ENCODE assay signal across 8 cellular contexts in the genomic region with DNA sequence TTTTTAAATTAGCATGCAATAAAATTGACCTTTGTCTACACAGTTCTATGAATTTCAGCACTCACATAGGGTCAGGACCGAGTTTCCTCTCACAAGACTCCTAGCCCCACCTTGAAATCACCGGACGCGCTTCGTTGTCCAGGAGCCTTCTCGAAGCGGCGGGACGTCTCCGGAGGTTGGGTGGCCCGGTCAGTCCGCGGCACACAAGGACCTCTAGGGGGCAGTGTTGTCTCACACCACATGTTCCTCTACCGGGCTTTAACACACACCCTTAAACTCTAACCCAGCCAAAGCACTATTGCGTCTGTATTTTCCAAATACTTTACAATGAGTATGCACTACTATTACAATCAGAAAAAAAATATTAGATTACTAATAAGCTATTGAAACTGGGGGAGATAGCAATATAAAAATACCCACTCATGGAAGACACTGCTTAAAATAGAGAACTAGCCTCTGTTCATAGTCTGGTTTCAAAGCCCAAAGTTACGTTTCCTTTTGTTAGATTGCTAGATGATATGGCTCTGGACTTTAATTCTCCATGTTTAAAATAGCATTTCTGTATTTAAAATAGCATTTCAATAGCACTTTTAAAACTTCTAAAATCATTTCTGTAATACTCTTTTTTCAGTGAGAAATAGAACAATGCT. TPM values are rescaled to one million over a fixed set of nuclear protein-coding genes. Genes with fewer than 3 reads are reported as not detected.
DNase-seq lines count a peak whose midpoint lies in the region; ATAC-seq and TF ChIP-seq lines count a peak whose summit lies in the region.
"Not testable (repeated sequence)": the region's sequence is repeated elsewhere in the genome, so short reads cannot be mapped to it uniquely, and the experiment has no call there.

No MANE protein-coding gene starts in this region.

- TF ChIP-seq CTCF in HFF-Myc (IDR thresholded peaks at IDR 0.05; ENCODE audit: low read depth, low read length, missing control alignments) (peak; percentile 4), ascending aorta (IDR thresholded peaks at IDR 0.05) (peak in 2 of 3 experiments; percentile 23 to 31), kidney epithelial cell (IDR thresholded peaks at IDR 0.05; ENCODE audit: insufficient read depth, low read length, poor library complexity, severe bottlenecking) (peak; percentile 13), type B pancreatic cell (conservative IDR thresholded peaks at IDR 0.05) (peak; percentile 53)

- H3K4me3 Mint-ChIP-seq in type B pancreatic cell: not testable (repeated sequence)

- DNase-seq in HFF-Myc (ENCODE audit: extremely low read depth, low read depth); kidney epithelial cell (ENCODE audit: low read depth); type B pancreatic cell (ENCODE audit: extremely low spot score, unreplicated experiment): not testable (repeated sequence)
- peak; percentile 18 to 47 for DNase-seq in activated CD4-positive, alpha-beta T cell treated with anti-CD3 and anti-CD28 coated beads, Interleukin-2, amount 50 U/mL, for 48 hours
- DNase-seq in ascending aorta (ENCODE audit: low spot score in 2 of 2): peak in 1 of 2 donors; percentile 73
- peak; percentile 1 to 25 (median 21) for DNase-seq in stimulated activated CD4-positive, alpha-beta T cell treated with anti-CD3 and anti-CD28 coated beads, Interleukin-12 subunit alpha, Interleukin-12 subunit beta, amount 100 ng/mL, for 48 hours (ENCODE audit: low read depth in 2 of 3, low spot score in 1 of 3)

- H3K27me3 ChIP-seq in ascending aorta; kidney epithelial cell (ENCODE audit: control insufficient read depth, insufficient read depth, low read length): not testable (repeated sequence)

- intact Hi-C loops in ascending aorta (cut with DNase I): not testable (repeated sequence)

- ATAC-seq in GM18861 (IDR thresholded peaks at IDR 0.05; ENCODE audit: unreplicated experiment) (peak; percentile 90), HG03442 (IDR thresholded peaks at IDR 0.05; ENCODE audit: unreplicated experiment) (peak; percentile 89)

- not testable (repeated sequence) for H3K27ac Mint-ChIP-seq in type B pancreatic cell

- H3K4me1 ChIP-seq in ascending aorta: not testable (repeated sequence)

- H3K4me3 ChIP-seq in HFF-Myc (replicated peaks; ENCODE audit: low read depth, low read length); ascending aorta; kidney epithelial cell (ENCODE audit: low read depth, low read length): not testable (repeated sequence)

- H3K9me3 Mint-ChIP-seq in type B pancreatic cell: not testable (repeated sequence)

- H3K4me1 Mint-ChIP-seq in type B pancreatic cell (ENCODE audit: unreplicated experiment): not testable (repeated sequence)

- not testable (repeated sequence) for H3K27ac ChIP-seq in ascending aorta

- H3K9me3 ChIP-seq in ascending aorta: not testable (repeated sequence)

- H3K27me3 Mint-ChIP-seq in type B pancreatic cell: not testable (repeated sequence)

- not testable (repeated sequence) for H3K36me3 ChIP-seq in ascending aorta; kidney epithelial cell (ENCODE audit: control insufficient read depth, insufficient read depth, low read length)

- H3K36me3 Mint-ChIP-seq in type B pancreatic cell: not testable (repeated sequence)

RNA-seq across cellular contexts. Expression of a gene that starts 56.0 kb away (rescaled TPM):
- total RNA-seq in ascending aorta (10.9 TPM), kidney epithelial cell (2.4 and 4.0 TPM in 2 replicates), type B pancreatic cell (ENCODE audit: low replicate concordance) (7.3 and 9.9 TPM in 2 replicates)
